Comparison of ENCODE assay signal across 22 cellular contexts in the genomic region with DNA sequence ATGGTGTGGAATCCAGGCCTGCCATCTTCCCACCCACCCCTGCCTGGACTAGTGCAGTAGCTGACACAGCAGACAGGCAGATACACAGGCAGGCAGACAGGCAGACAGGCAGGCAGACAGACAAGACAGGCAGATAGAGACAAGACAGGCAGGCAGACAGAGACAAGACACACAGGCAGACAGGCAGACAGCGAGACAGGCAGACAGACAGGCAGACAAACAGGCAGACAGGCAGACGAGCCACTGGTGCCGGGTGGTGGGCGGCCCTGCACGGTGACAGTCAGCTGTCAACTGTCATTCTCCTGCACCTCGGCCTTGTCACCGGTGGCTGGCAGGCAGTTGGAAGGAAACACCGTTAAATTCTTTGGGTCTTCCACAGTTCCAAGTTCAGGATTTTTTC.
"Had no signal": no experiment of that assay in that cellular context is flagged by ENCODE, and none has a peak within 500 bp of the region (broad histone marks: within the 10 kb centered on the region; RNA-seq: fewer than 3 reads in every experiment).

No MANE protein-coding gene starts in this region.

- H3K27me3 ChIP-seq: dorsolateral prefrontal cortex, ovary had no signal

- DNase-seq: cortex of kidney; effector CD8-positive, alpha-beta T cell; foreskin melanocyte; hippocampal formation; mammary epithelial cell; naive thymus-derived CD4-positive, alpha-beta T cell; nephron progenitor cell; nucleus accumbens; ovary; right cardiac atrium; stimulated activated CD4-positive, alpha-beta T cell treated with anti-CD3 and anti-CD28 coated beads, Interleukin-15, amount 100 ng/mL, for 24 hours; stimulated activated CD4-positive, alpha-beta T cell treated with anti-CD3 and anti-CD28 coated beads, Interleukin-1b, Interleukin-23, amount 100 ng/mL, for 48 hours; stimulated activated CD4-positive, alpha-beta T cell treated with anti-CD3 and anti-CD28 coated beads, Interleukin-4, amount 100 ng/mL, for 24 hours; stomach; substantia nigra; transverse colon had no signal

- H3K9me3 ChIP-seq: ovary, stomach, thoracic aorta, transverse colon had no signal

- H3K4me3 ChIP-seq: dorsolateral prefrontal cortex, ovary, spleen, stomach, thoracic aorta, transverse colon had no signal

- H3K36me3 ChIP-seq: ovary, spleen, thoracic aorta, transverse colon had no signal

- H3K4me1 ChIP-seq: spleen, stomach, transverse colon had no signal

- H3K27ac ChIP-seq: dorsolateral prefrontal cortex, ovary, spleen, stomach, thoracic aorta, transverse colon had no signal

- ATAC-seq: left lobe of liver; naive thymus-derived CD4-positive, alpha-beta T cell; right cardiac atrium; stimulated activated memory B cell treated with anti-CD40 and anti-IgM and Interleukin-4, amounts not matched to agents 10 μg/mL and 1 μg/mL and 100 μg/mL, for 72 hours had no signal

- FAIRE-seq: islet of Langerhans had no signal
